Comparison of ENCODE assay signal across 40 cellular contexts in the genomic region with DNA sequence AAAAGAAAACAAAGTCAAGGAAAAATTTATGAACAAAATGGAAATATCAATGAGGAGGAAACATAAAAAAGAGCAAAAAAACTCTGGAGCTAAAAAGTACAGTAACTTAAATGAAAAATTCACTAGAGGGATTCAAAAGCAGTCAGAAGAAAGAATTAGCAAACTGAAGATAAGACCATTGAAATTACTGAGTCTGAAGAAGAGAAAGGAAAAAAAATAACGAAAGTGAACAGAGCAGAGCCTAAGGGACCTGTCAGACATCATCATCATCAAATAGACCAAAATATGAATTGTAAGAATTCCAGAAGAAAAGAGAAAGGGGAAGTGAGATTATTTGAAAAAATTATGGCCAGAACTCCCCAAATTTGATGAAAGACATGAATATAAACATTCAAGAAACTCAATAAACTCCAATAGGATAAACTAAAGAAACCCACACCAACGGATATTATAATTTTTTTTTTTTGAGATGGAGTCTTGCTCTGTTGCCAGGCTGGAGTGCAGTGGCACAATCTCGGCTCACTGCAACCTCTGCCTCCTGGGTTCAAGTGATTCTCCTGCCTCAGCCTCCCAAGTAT. TPM values are rescaled to one million over a fixed set of nuclear protein-coding genes. Genes with fewer than 3 reads are reported as not detected.
"Had no signal": no experiment of that assay in that cellular context is flagged by ENCODE, and none has a peak within 500 bp of the region (broad histone marks: within the 10 kb centered on the region; RNA-seq: fewer than 3 reads in every experiment).

No MANE protein-coding gene starts in this region.

- H3K4me1 Mint-ChIP-seq: activated naive CD4-positive, alpha-beta T cell treated with anti-CD3 and anti-CD28 coated beads, Interleukin-2, amount 10 ng/mL, durations not matched to agents 7 days and 5 days; activated naive CD4-positive, alpha-beta T cell treated with anti-CD3 and anti-CD28 coated beads, Interleukin-2, amount 50 U/mL, for 24 hours; activated naive CD8-positive, alpha-beta T cell treated with anti-CD3 and anti-CD28 coated beads for 36 hours; activated naive CD8-positive, alpha-beta T cell treated with anti-CD3 and anti-CD28 coated beads, Interleukin-2, amount 10 ng/mL, durations not matched to agents 7 days and 5 days; activated naive CD8-positive, alpha-beta T cell treated with anti-CD3 and anti-CD28 coated beads, Interleukin-2, amount 50 U/mL, for 24 hours; activated T-helper 17 cell treated with anti-CD3 and anti-CD28 coated beads, Interleukin-2, amount 50 U/mL, for 72 hours; brain; central memory CD8-positive, alpha-beta T cell had no signal

- H3K4me1 ChIP-seq: adrenal gland, ascending aorta, body of pancreas, breast epithelium had no signal

- ATAC-seq: activated naive CD4-positive, alpha-beta T cell treated with anti-CD3 and anti-CD28 coated beads, Interleukin-2, amount 50 U/mL, for 72 hours; activated naive CD8-positive, alpha-beta T cell treated with anti-CD3 and anti-CD28 coated beads, Interleukin-2, amount 50 U/mL, for 24 hours; activated T-cell treated with anti-CD3 and anti-CD28 coated beads, Interleukin-2, amount 50 U/mL, for 72 hours; activated T-helper 17 cell treated with anti-CD3 and anti-CD28 coated beads, Interleukin-2, amount 50 U/mL, for 72 hours; body of pancreas had no signal

- H3K4me3 Mint-ChIP-seq: activated naive CD4-positive, alpha-beta T cell treated with anti-CD3 and anti-CD28 coated beads for 36 hours; activated naive CD4-positive, alpha-beta T cell treated with anti-CD3 and anti-CD28 coated beads, Interleukin-2, amount 10 ng/mL, durations not matched to agents 7 days and 5 days; activated naive CD4-positive, alpha-beta T cell treated with anti-CD3 and anti-CD28 coated beads, Interleukin-2, amount 50 U/mL, for 24 hours; activated naive CD8-positive, alpha-beta T cell; activated naive CD8-positive, alpha-beta T cell treated with anti-CD3 and anti-CD28 coated beads for 36 hours; activated naive CD8-positive, alpha-beta T cell treated with anti-CD3 and anti-CD28 coated beads, Interleukin-2, amount 10 ng/mL, durations not matched to agents 7 days and 5 days; activated naive CD8-positive, alpha-beta T cell treated with anti-CD3 and anti-CD28 coated beads, Interleukin-2, amount 50 U/mL, for 24 hours; activated T-cell treated with anti-CD3 and anti-CD28 coated beads, Interleukin-2, amount 50 U/mL, for 24 hours; activated T-cell treated with anti-CD3 and anti-CD28 coated beads, Interleukin-2, amount 50 U/mL, for 72 hours; activated T-helper 1 cell treated with anti-CD3 and anti-CD28 coated beads, Interleukin-12 subunit alpha, Interleukin-12 subunit beta, Interleukin-2, Interleukin-4 antibody, amounts not matched to agents 30 ng/mL and 10 ng/mL and 1 ng/mL, durations not matched to agents 14 hours and 24 hours and 36 hours; activated T-helper 17 cell treated with anti-CD3 and anti-CD28 coated beads, Interleukin-2, amount 50 U/mL, for 72 hours; brain; central memory CD8-positive, alpha-beta T cell had no signal

- H3K36me3 ChIP-seq: adrenal gland, brain microvascular endothelial cell, breast epithelium, cardiac muscle cell had no signal

- H3K4me3 ChIP-seq: adrenal gland, ascending aorta, body of pancreas, breast epithelium, cardiac muscle cell had no signal

- H3K27me3 Mint-ChIP-seq: activated naive CD8-positive, alpha-beta T cell; activated naive CD8-positive, alpha-beta T cell treated with anti-CD3 and anti-CD28 coated beads for 36 hours; activated naive CD8-positive, alpha-beta T cell treated with anti-CD3 and anti-CD28 coated beads, Interleukin-2, amount 50 U/mL, for 24 hours had no signal

- FAIRE-seq: astrocyte, bronchial epithelial cell had no signal

- DNase-seq: activated effector memory CD4-positive, alpha-beta T cell treated with anti-CD3 and anti-CD28 coated beads, Interleukin-2, amount 50 U/mL, for 16 hours; activated effector memory CD4-positive, alpha-beta T cell treated with Interleukin-2 at 50 U/mL for 16 hours; activated gamma-delta T cell; activated gamma-delta T cell treated with Interleukin-2 at 50 U/mL for 16 hours; activated naive CD4-positive, alpha-beta T cell; activated naive CD4-positive, alpha-beta T cell treated with anti-CD3 and anti-CD28 coated beads for 36 hours; activated naive CD4-positive, alpha-beta T cell treated with anti-CD3 and anti-CD28 coated beads, Interleukin-2, amount 10 ng/mL, durations not matched to agents 7 days and 5 days; activated naive CD4-positive, alpha-beta T cell treated with anti-CD3 and anti-CD28 coated beads, Interleukin-2, amount 50 U/mL, for 16 hours; activated naive CD4-positive, alpha-beta T cell treated with Interleukin-2 at 50 U/mL for 16 hours; activated naive CD8-positive, alpha-beta T cell treated with anti-CD3 and anti-CD28 coated beads for 36 hours; activated naive CD8-positive, alpha-beta T cell treated with anti-CD3 and anti-CD28 coated beads, Interleukin-2, amount 10 ng/mL, durations not matched to agents 7 days and 5 days; activated naive CD8-positive, alpha-beta T cell treated with anti-CD3 and anti-CD28 coated beads, Interleukin-2, amount 50 U/mL, for 24 hours; activated T-cell treated with anti-CD3 and anti-CD28 coated beads, Interleukin-2, amount 50 U/mL, for 24 hours; activated T-cell treated with anti-CD3 and anti-CD28 coated beads, Interleukin-2, amount 50 U/mL, for 48 hours; activated T-cell treated with anti-CD3 and anti-CD28 coated beads, Interleukin-2, amount 50 U/mL, for 72 hours; amniotic stem cell; amygdala; anterior cingulate cortex; aorta; body of pancreas; brain microvascular endothelial cell; caudate nucleus; central memory CD4-positive, alpha-beta T cell; cerebellar nuclear complex had no signal

- H3K9me3 ChIP-seq: adrenal gland, body of pancreas had no signal

- H3K36me3 Mint-ChIP-seq: activated naive CD4-positive, alpha-beta T cell treated with anti-CD3 and anti-CD28 coated beads, Interleukin-2, amount 10 ng/mL, durations not matched to agents 7 days and 5 days had no signal

- H3K27ac ChIP-seq: adrenal gland, ascending aorta, body of pancreas, brain microvascular endothelial cell, breast epithelium, cardiac muscle cell had no signal

- H3K27me3 ChIP-seq: adrenal gland, ascending aorta, body of pancreas, brain microvascular endothelial cell, breast epithelium, cardiac muscle cell had no signal

RNA-seq across cellular contexts. Expression of a gene that starts 16.2 kb away (rescaled TPM):
- total RNA-seq: activated naive CD4-positive, alpha-beta T cell treated with anti-CD3 and anti-CD28 coated beads for 36 hours; activated naive CD8-positive, alpha-beta T cell treated with anti-CD3 and anti-CD28 coated beads for 36 hours; activated T-helper 1 cell treated with anti-CD3 and anti-CD28 coated beads, Interleukin-12 subunit alpha, Interleukin-12 subunit beta, Interleukin-2, Interleukin-4 antibody, amounts not matched to agents 30 ng/mL and 10 ng/mL and 1 ng/mL, durations not matched to agents 14 hours and 24 hours and 36 hours; activated T-helper 2 cell treated with anti-CD3 and anti-CD28 coated beads, Interferon-gamma antibody, Interleukin-2, Interleukin-4, amounts not matched to agents 10 μg/mL and 5 μg/mL and 100 μg/mL, durations not matched to agents 14 hours and 24 hours and 36 hours; ascending aorta; cardiac muscle cell; cerebellum; chondrocyte had no signal
- polyA plus RNA-seq: cardiac muscle cell had no signal
